Comparison of ENCODE assay signal across 8 cellular contexts in genomic region chr1:160206421-160207117, GRCh38. TPM values are rescaled to one million over a fixed set of nuclear protein-coding genes. Genes with fewer than 3 reads are reported as not detected.
DNase-seq lines count a peak whose midpoint lies in the region; ATAC-seq and TF ChIP-seq lines count a peak whose summit lies in the region.

No MANE protein-coding gene starts in this region.

- peak overlapping the region; percentile 25; the same call in 1 of the 2 replicates for H3K27ac ChIP-seq in DND-41 (ENCODE audit: low read length)

- H3K9me3 Mint-ChIP-seq in activated naive CD8-positive, alpha-beta T cell (ENCODE audit: low read depth): no peaks in the 10 kb centered on the region
- H3K9me3 Mint-ChIP-seq in stimulated activated memory B cell treated with anti-CD40 and anti-IgM and Interleukin-4, amounts not matched to agents 10 μg/mL and 1 μg/mL and 100 μg/mL, for 72 hours: peaks cover 3% of the 10 kb centered on the region

- H3K9me3 ChIP-seq in DND-41 (ENCODE audit: insufficient read depth, low read length, severe bottlenecking): no peaks in the 10 kb centered on the region

- no peak for DNase-seq in DND-41
- peak; percentile 82 for DNase-seq in LHCN-M2 (ENCODE audit: low read depth)
- DNase-seq in iPS DF 4.7 (ENCODE audit: extremely low read depth, low spot score): peak; percentile 41
- DNase-seq in stimulated activated CD4-positive, alpha-beta T cell treated with anti-CD3 and anti-CD28 coated beads, Interleukin-4, amount 100 ng/mL, for 24 hours: no peak
- DNase-seq in NCI-H2196 treated with DMSO at 0.1 percent for 48 hours (lab: John Stamatoyannopoulos, UW; ENCODE audit: unreplicated experiment): no peak

- H4K20me1 ChIP-seq in DND-41 (ENCODE audit: insufficient read depth, low read length): peaks cover 21% of the 10 kb centered on the region; the same call in 1 of the 2 replicates

- H3K27me3 Mint-ChIP-seq in activated naive CD8-positive, alpha-beta T cell: no peaks in the 10 kb centered on the region
- no peaks in the 10 kb centered on the region for H3K27me3 Mint-ChIP-seq in stimulated activated memory B cell treated with anti-CD40 and anti-IgM and Interleukin-4, amounts not matched to agents 10 μg/mL and 1 μg/mL and 100 μg/mL, for 72 hours

- TF ChIP-seq CTCF in DND-41 (IDR thresholded peaks at IDR 0.05; ENCODE audit: borderline replicate concordance, extremely low read depth, low read length, poor library complexity, severe bottlenecking): no peak

- no peaks in the 10 kb centered on the region for H3K27me3 ChIP-seq in DND-41 (ENCODE audit: insufficient read depth, low read length, poor library complexity)

- no peak overlapping the region for H2AFZ ChIP-seq in DND-41 (ENCODE audit: low read depth, low read length)

- peak overlapping the region; percentile 90 for H3K4me3 Mint-ChIP-seq in activated naive CD8-positive, alpha-beta T cell
- peak overlapping the region; percentile 86 for H3K4me3 Mint-ChIP-seq in stimulated activated memory B cell treated with anti-CD40 and anti-IgM and Interleukin-4, amounts not matched to agents 10 μg/mL and 1 μg/mL and 100 μg/mL, for 72 hours

- peak overlapping the region; percentile 93 for H3K4me2 ChIP-seq in DND-41 (ENCODE audit: insufficient read depth, low read length)

- peaks cover 3% of the 10 kb centered on the region for H3K36me3 Mint-ChIP-seq in activated naive CD8-positive, alpha-beta T cell
- H3K36me3 Mint-ChIP-seq in stimulated activated memory B cell treated with anti-CD40 and anti-IgM and Interleukin-4, amounts not matched to agents 10 μg/mL and 1 μg/mL and 100 μg/mL, for 72 hours: peaks cover 38% of the 10 kb centered on the region

- H3K27ac Mint-ChIP-seq in activated naive CD8-positive, alpha-beta T cell: peak overlapping the region; percentile 48
- peak overlapping the region; percentile 78 for H3K27ac Mint-ChIP-seq in stimulated activated memory B cell treated with anti-CD40 and anti-IgM and Interleukin-4, amounts not matched to agents 10 μg/mL and 1 μg/mL and 100 μg/mL, for 72 hours

- ATAC-seq in DND-41 (ENCODE audit: insufficient read depth, low read depth): no peak
- ATAC-seq in stimulated activated memory B cell treated with anti-CD40 and anti-IgM and Interleukin-4, amounts not matched to agents 10 μg/mL and 1 μg/mL and 100 μg/mL, for 72 hours: no peak
- ATAC-seq in HG03045 (IDR thresholded peaks at IDR 0.05; ENCODE audit: unreplicated experiment): no peak

- H3K79me2 ChIP-seq in DND-41 (ENCODE audit: insufficient read depth, low read length): peaks cover 19% of the 10 kb centered on the region

- peaks cover 47% of the 10 kb centered on the region for H3K4me1 Mint-ChIP-seq in activated naive CD8-positive, alpha-beta T cell (ENCODE audit: low read depth)
- H3K4me1 Mint-ChIP-seq in stimulated activated memory B cell treated with anti-CD40 and anti-IgM and Interleukin-4, amounts not matched to agents 10 μg/mL and 1 μg/mL and 100 μg/mL, for 72 hours: peaks cover 67% of the 10 kb centered on the region

- peaks cover 29% of the 10 kb centered on the region for H3K36me3 ChIP-seq in DND-41 (ENCODE audit: insufficient read depth, low read length)

- peak overlapping the region; percentile 79 to 96; a peak in 3 of 4 replicates for H3K4me3 ChIP-seq in DND-41 (ENCODE audit: low read depth in 1 of 2, low read length in 2 of 2)

- H3K4me1 ChIP-seq in DND-41 (ENCODE audit: insufficient read depth, low read length): peaks cover 23% of the 10 kb centered on the region

- peak overlapping the region; percentile 94 for H3K9ac ChIP-seq in DND-41 (ENCODE audit: low read depth, low read length)

RNA-seq across cellular contexts. Expression of gene PEA15, which starts 1.4 kb away (rescaled TPM):
- total RNA-seq in LHCN-M2 (2014; rRNA removed): 150 and 200 TPM in 2 replicates
- polyA plus RNA-seq in LHCN-M2 (2012): 652 TPM

RNA-seq across cellular contexts. Expression of gene CASQ1, which starts 16.2 kb away (rescaled TPM):
- total RNA-seq in LHCN-M2 (2014; rRNA removed): not detected in 2 replicates
- 0.15 TPM for polyA plus RNA-seq in LHCN-M2 (2012)

RNA-seq across cellular contexts. Expression of gene ATP1A4, which starts 55.2 kb away (rescaled TPM):
- total RNA-seq in LHCN-M2 (2014; rRNA removed): not detected in 2 replicates
- not detected for polyA plus RNA-seq in LHCN-M2 (2012)

RNA-seq across cellular contexts. Expression of gene DCAF8, which starts 55.8 kb away (rescaled TPM):
- total RNA-seq in LHCN-M2 (2014; rRNA removed): 73.1 and 76.4 TPM in 2 replicates
- 44.3 TPM for polyA plus RNA-seq in LHCN-M2 (2012)

Comparison
In these comparisons a context has a peak if more than half of its experiments do, and no peak if none do; other contexts are left out.
1. DNase-seq: peak in LHCN-M2 (single experiment) and iPS DF 4.7 (single experiment); none in DND-41 (single experiment), stimulated activated CD4-positive, alpha-beta T cell treated with anti-CD3 and anti-CD28 coated beads, Interleukin-4, amount 100 ng/mL, for 24 hours (single experiment) and NCI-H2196 treated with DMSO at 0.1 percent for 48 hours (single experiment).